17 cellular contexts compared by ENCODE assay signal in genomic region chr1:16015491-16015890, GRCh38. TPM values are rescaled to one million over a fixed set of nuclear protein-coding genes. Genes with fewer than 3 reads are reported as not detected.
DNase-seq lines count a peak whose midpoint lies in the region; ATAC-seq and TF ChIP-seq lines count a peak whose summit lies in the region.
"Had no signal": no experiment of that assay in that cellular context is flagged by ENCODE, and none has a peak within 500 bp of the region (broad histone marks: within the 10 kb centered on the region; RNA-seq: fewer than 3 reads in every experiment).

No MANE protein-coding gene starts in this region.

- H3K27me3 ChIP-seq in KMS-11 (ENCODE audit: insufficient read depth, low read depth) (no peaks in the 10 kb centered on the region; the same call in 1 of the 2 replicates), esophagus muscularis mucosa (no peaks in the 10 kb centered on the region), muscle layer of duodenum (ENCODE audit: low read depth, low read length) (no peaks in the 10 kb centered on the region), stomach (no peaks in the 10 kb centered on the region)

- no peak overlapping the region for H2AFZ ChIP-seq in KMS-11 (ENCODE audit: low read depth)

- no peaks in the 10 kb centered on the region for H4K20me1 ChIP-seq in KMS-11 (ENCODE audit: insufficient read depth)

- 71% methylated on average over 14 of the region's 25 CpGs for WGBS in esophagus muscularis mucosa
- 90 to 97% (median 94%) methylated on average over 23 to 25 of the region's 25 CpGs for WGBS in stomach, 5 donors

- H3K4me2 ChIP-seq in KMS-11 = peak overlapping the region; percentile 94

- H3K36me3 ChIP-seq in KMS-11 (ENCODE audit: insufficient read depth) (no peaks in the 10 kb centered on the region), esophagus muscularis mucosa (peaks cover 0 to 24% (median 0%) of the 10 kb centered on the region in 4 donors), muscle layer of duodenum (ENCODE audit: control insufficient read depth in 1 of 2, insufficient read depth in 2 of 2, low read length in 2 of 2) (no peaks in the 10 kb centered on the region), stomach (no peaks in the 10 kb centered on the region)

- H3K9me3 ChIP-seq in esophagus muscularis mucosa = no peaks in the 10 kb centered on the region
- no peaks in the 10 kb centered on the region for H3K9me3 ChIP-seq in muscle layer of duodenum (ENCODE audit: control insufficient read depth in 1 of 2, low read length in 2 of 2)
- H3K9me3 ChIP-seq in stomach = no peaks in the 10 kb centered on the region

- H3K79me2 ChIP-seq in KMS-11 (ENCODE audit: insufficient read depth, low read depth) = no peaks in the 10 kb centered on the region

- DNase-seq in esophagus muscularis mucosa (ENCODE audit: extremely low spot score) (no peak), stomach (no peak), NCI-H1105 treated with DMSO at 0.1 percent for 48 hours (lab: John Stamatoyannopoulos, UW) (no peak)
- DNase-seq in activated CD8-positive, alpha-beta memory T cell treated with anti-CD3 and anti-CD28 coated beads, Interleukin-2, amount 50 U/mL, for 48 hours = no peak
- DNase-seq: activated CD4-positive, CD25-positive, alpha-beta regulatory T cell treated with anti-CD3 and anti-CD28 coated beads, Interleukin-2, amount 50 U/mL, for 72 hours; activated gamma-delta T cell; NCI-H1694 treated with DMSO at 0.1 percent for 48 hours; SIG-M5; stimulated activated CD4-positive, alpha-beta T cell treated with anti-CD3 and anti-CD28 coated beads, Interleukin-15, amount 100 ng/mL, for 24 hours had no signal

- no peak for TF ChIP-seq EP300 in esophagus muscularis mucosa (IDR thresholded peaks at IDR 0.05)
- TF ChIP-seq EP300 in stomach (IDR thresholded peaks at IDR 0.05) = no peak

- peak overlapping the region; percentile 69 for H3K27ac ChIP-seq in KMS-11
- H3K27ac ChIP-seq in esophagus muscularis mucosa (replicated peaks in 1 of 4) = peak overlapping the region; percentile 92 to 99 (median 98)
- H3K27ac ChIP-seq in muscle layer of duodenum (ENCODE audit: low read length) = peak overlapping the region; percentile 78
- peak overlapping the region in 4 of 5 donors; percentile 71 to 91 (median 84) for H3K27ac ChIP-seq in stomach

- TF ChIP-seq POLR2A in esophagus muscularis mucosa (IDR thresholded peaks at IDR 0.05; ENCODE audit: low read depth) (no peak), stomach (IDR thresholded peaks at IDR 0.05) (no peak)

- intact Hi-C loops in esophagus muscularis mucosa (cut with DNase I) = no loop called here
- intact Hi-C loops in stomach (cut with DNase I; ENCODE audit: low total_unique reads) = no loop called here

- peak overlapping the region; percentile 76; the same call in 1 of the 2 replicates for H3K9ac ChIP-seq in KMS-11

- peaks cover 65% of the 10 kb centered on the region for H3K4me1 ChIP-seq in KMS-11 (ENCODE audit: low read depth, poor library complexity, severe bottlenecking)
- peaks cover 49 to 83% (median 80%) of the 10 kb centered on the region in 4 donors for H3K4me1 ChIP-seq in esophagus muscularis mucosa
- peaks cover 6 to 45% of the 10 kb centered on the region in 2 donors for H3K4me1 ChIP-seq in muscle layer of duodenum (ENCODE audit: control insufficient read depth in 1 of 2, insufficient read depth in 2 of 2, low read length in 2 of 2)
- peaks cover 54 to 83% (median 67%) of the 10 kb centered on the region in 4 donors for H3K4me1 ChIP-seq in stomach

- H3K4me3 ChIP-seq in KMS-11 (IDR thresholded peaks at IDR 0.05; ENCODE audit: insufficient read depth, low read depth, low read length) (no peak overlapping the region), esophagus muscularis mucosa (peak overlapping the region; percentile 59 to 72 (median 66)), muscle layer of duodenum (ENCODE audit: low read depth in 1 of 2, low read length in 2 of 2) (peak overlapping the region in 1 of 2 donors; percentile 73), stomach (peak overlapping the region in 3 of 4 donors; percentile 41 to 44 (median 44))
- H3K4me3 ChIP-seq: GM12878 had no signal

- no peak for ATAC-seq in activated CD4-positive, CD25-positive, alpha-beta regulatory T cell treated with anti-CD3 and anti-CD28 coated beads, Interleukin-2, amount 50 U/mL, for 24 hours
- ATAC-seq in GM18498 (IDR thresholded peaks at IDR 0.05; ENCODE audit: unreplicated experiment) = no peak

- TF ChIP-seq CTCF in KMS-11 (conservative IDR thresholded peaks at IDR 0.05; ENCODE audit: low read depth, low read length) (no peak), esophagus muscularis mucosa (IDR thresholded peaks at IDR 0.05) (no peak), stomach (IDR thresholded peaks at IDR 0.05) (no peak)

RNA-seq across cellular contexts. Expression of gene HSPB7, which starts 2.4 kb away (rescaled TPM):
- total RNA-seq in esophagus muscularis mucosa (100 to 1,000 TPM; 111 to 408 (median 279) TPM), stomach (10 to 100 TPM in 4 of 5 donors, 1 to 10 TPM in 1; 9.9 to 83.5 (median 32.1) TPM)
- 10 to 100 TPM; 11.8 to 32.0 (median 14.2) TPM for polyA plus RNA-seq in stomach
- total RNA-seq: GM12878, H4, NCI-H460 had no signal

RNA-seq across cellular contexts. Expression of gene CLCNKA, which starts 6.3 kb away (rescaled TPM):
- total RNA-seq in esophagus muscularis mucosa = under 1 TPM in 3 of 4 donors, not detected in 1; 0.17 to 0.42 (median 0.33) TPM
- total RNA-seq in stomach = 10 to 100 TPM in 1 of 5 donors, 1 to 10 TPM in 1, under 1 TPM in 1, not detected in 2; 0.55 to 16.1 (median 5.1) TPM
- 1 to 10 TPM; 2.7 to 6.0 (median 3.9) TPM for polyA plus RNA-seq in stomach
- total RNA-seq: GM12878, H4, NCI-H460 had no signal

RNA-seq across cellular contexts. Expression of gene SRARP, which starts 11.5 kb away (rescaled TPM):
- total RNA-seq in esophagus muscularis mucosa (not detected), stomach (not detected)
- polyA plus RNA-seq in stomach = under 1 TPM in 1 of 3 donors, not detected in 2; 0.75 TPM
- total RNA-seq: GM12878, H4, mucosa of gallbladder, NCI-H460 had no signal
- polyA plus RNA-seq: GM12878 had no signal

RNA-seq across cellular contexts. Expression of gene CLCNKB, which starts 28.1 kb away (rescaled TPM):
- under 1 TPM in 1 of 4 donors, not detected in 3; 0.34 TPM for total RNA-seq in esophagus muscularis mucosa
- total RNA-seq in stomach = under 1 TPM in 1 of 5 donors, not detected in 4; 0.92 TPM
- polyA plus RNA-seq in stomach = under 1 TPM; 0.19 to 0.60 (median 0.31) TPM
- total RNA-seq: GM12878, H4 had no signal

RNA-seq across cellular contexts. Expression of gene ZBTB17, which starts 39.6 kb away (rescaled TPM):
- total RNA-seq in esophagus muscularis mucosa (10 to 100 TPM; 29.5 to 40.8 (median 34.6) TPM), stomach (100 to 1,000 TPM in 1 of 5 donors, 10 to 100 TPM in 4; 13.0 to 136 (median 65.9) TPM)
- polyA plus RNA-seq in stomach = 10 to 100 TPM; 40.7 to 46.3 (median 44.2) TPM
